Comparison of ENCODE assay signal across 8 cellular contexts in the genomic region with DNA sequence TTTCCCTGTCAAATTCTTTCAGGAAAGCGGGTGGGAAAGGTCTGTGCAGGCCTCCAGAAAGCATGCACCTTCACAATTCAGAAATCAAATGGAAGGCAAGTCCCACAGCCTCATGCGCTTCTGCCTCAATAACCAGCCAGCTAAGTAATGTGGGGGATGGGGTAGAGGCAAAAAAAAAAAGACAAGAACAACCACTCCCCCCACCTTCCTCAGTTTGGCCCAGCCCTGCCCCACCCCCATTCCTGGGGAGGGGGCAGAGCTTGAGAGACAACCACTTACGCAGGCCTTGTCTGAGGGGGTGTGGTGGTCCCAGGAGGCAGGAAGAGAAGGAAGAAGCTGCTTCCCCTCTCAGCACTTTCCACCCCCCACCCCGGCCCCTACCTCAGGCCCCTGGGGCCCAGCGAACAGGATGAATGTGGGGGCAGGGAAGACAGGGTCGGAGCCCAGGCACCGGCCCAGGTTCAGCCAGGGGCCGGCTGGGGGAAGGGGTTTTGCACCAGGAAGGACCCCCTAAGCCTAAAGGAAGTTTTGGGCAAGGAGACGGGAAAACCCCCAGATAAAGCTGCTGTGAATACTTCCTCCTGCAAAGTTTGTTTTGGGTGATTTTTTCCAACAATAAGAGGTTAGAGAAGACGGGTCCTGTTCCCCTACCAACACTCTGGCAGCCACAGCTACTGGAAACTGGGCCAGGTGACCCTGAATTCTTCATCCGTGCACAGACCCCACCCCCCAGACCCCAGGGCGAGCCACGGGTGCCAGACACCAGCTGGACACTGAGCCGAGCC. TPM values are rescaled to one million over a fixed set of nuclear protein-coding genes. Genes with fewer than 3 reads are reported as not detected.
DNase-seq lines count a peak whose midpoint lies in the region; ATAC-seq and TF ChIP-seq lines count a peak whose summit lies in the region.

No MANE protein-coding gene starts in this region.

- POLR2A ChIA-PET in CD4-positive, alpha-beta T cell (lab: Charles Lee) = interaction anchor here (1.7 to 1.9 kb wide), 2 partner anchors 26 to 96 kb away, joined by 7 to 8 read pairs; no protein-coding TSS in a partner anchor

- CTCF ChIA-PET in CD4-positive, alpha-beta T cell (lab: Charles Lee) = interaction anchor here (0.9 to 2.3 kb wide), 2 partner anchors 16 to 26 kb away, joined by 3 to 11 read pairs; partner anchors contain the start of gene P3H4

- intact Hi-C loops in CD4-positive, alpha-beta T cell (cut with DNase I, micrococcal nuclease) = loop anchor here in 1 of 2 experiments (5.0 kb wide), 1 partner anchor 48 kb away; no protein-coding TSS in a partner anchor

- peaks cover 39% of the 10 kb centered on the region for H3K27me3 Mint-ChIP-seq in CD4-positive, alpha-beta T cell
- H3K27me3 Mint-ChIP-seq in neural crest cell (ENCODE audit: low read depth) = peaks cover 29% of the 10 kb centered on the region

- no peak for TF ChIP-seq CTCF in CD4-positive, alpha-beta T cell (IDR thresholded peaks at IDR 0.05)
- TF ChIP-seq CTCF in neural crest cell (conservative IDR thresholded peaks at IDR 0.05) = no peak

- ATAC-seq in CD4-positive, alpha-beta T cell (ENCODE audit: poor library complexity) = no peak
- no peak for ATAC-seq in GM21390 (IDR thresholded peaks at IDR 0.05; ENCODE audit: unreplicated experiment)
- ATAC-seq in GM19455 (IDR thresholded peaks at IDR 0.05; ENCODE audit: unreplicated experiment) = no peak

- peaks cover 29% of the 10 kb centered on the region for H3K27me3 ChIP-seq in CD4-positive, alpha-beta T cell (ENCODE audit: control insufficient read depth, insufficient read depth, low read length)

- H3K36me3 Mint-ChIP-seq in CD4-positive, alpha-beta T cell (ENCODE audit: low read depth) = no peaks in the 10 kb centered on the region
- H3K36me3 Mint-ChIP-seq in neural crest cell (ENCODE audit: low read depth) = no peaks in the 10 kb centered on the region

- H3K4me1 Mint-ChIP-seq in CD4-positive, alpha-beta T cell (ENCODE audit: low read depth) = peaks cover 33% of the 10 kb centered on the region
- peaks cover 34% of the 10 kb centered on the region for H3K4me1 Mint-ChIP-seq in neural crest cell

- H3K4me3 Mint-ChIP-seq in CD4-positive, alpha-beta T cell = peak overlapping the region; percentile 82
- peak overlapping the region; percentile 78 for H3K4me3 Mint-ChIP-seq in neural crest cell

- H3K9me3 Mint-ChIP-seq in CD4-positive, alpha-beta T cell = no peaks in the 10 kb centered on the region
- H3K9me3 Mint-ChIP-seq in neural crest cell = no peaks in the 10 kb centered on the region

- no peak overlapping the region for H3K27ac ChIP-seq in CD4-positive, alpha-beta T cell (ENCODE audit: low read depth, low read length)
- H3K27ac ChIP-seq in epithelial cell of prostate = peak overlapping the region; percentile 100

- no peak overlapping the region for H3K27ac Mint-ChIP-seq in CD4-positive, alpha-beta T cell
- H3K27ac Mint-ChIP-seq in neural crest cell (ENCODE audit: unreplicated experiment) = no peak overlapping the region

- no peak for DNase-seq in CD4-positive, alpha-beta T cell
- DNase-seq in OCI-M2 (lab: John Stamatoyannopoulos, UW; ENCODE audit: unreplicated experiment) (peak; percentile 50), epithelial cell of prostate (ENCODE audit: low read depth, low spot score) (no peak), neural crest cell (ENCODE audit: low read depth, low spot score) (no peak), inferior parietal cortex (ENCODE audit: extremely low spot score) (no peak), NCI-H1092 (lab: John Stamatoyannopoulos, UW) (no peak)

- H3K9me3 ChIP-seq in CD4-positive, alpha-beta T cell (ENCODE audit: control insufficient read depth, low read length) = no peaks in the 10 kb centered on the region

RNA-seq across cellular contexts. Expression of gene JUP, which starts 1.2 kb away (rescaled TPM):
- 1 to 10 TPM in 1 of 2 experiments, under 1 TPM in 1; 0.88 to 1.1 TPM for total RNA-seq in CD4-positive, alpha-beta T cell
- 20.6 and 23.5 TPM in 2 replicates for total RNA-seq in neural crest cell

RNA-seq across cellular contexts. Expression of gene P3H4, which starts 26.5 kb away (rescaled TPM):
- 1 to 10 TPM; 1.3 to 2.3 TPM for total RNA-seq in CD4-positive, alpha-beta T cell
- total RNA-seq in neural crest cell = 40.3 and 42.3 TPM in 2 replicates

RNA-seq across cellular contexts. Expression of gene FKBP10, which starts 27.5 kb away (rescaled TPM):
- total RNA-seq in CD4-positive, alpha-beta T cell = not detected
- 259 and 262 TPM in 2 replicates for total RNA-seq in neural crest cell

RNA-seq across cellular contexts. Expression of gene NT5C3B, which starts 50.7 kb away (rescaled TPM):
- 10 to 100 TPM; 25.7 to 29.7 TPM for total RNA-seq in CD4-positive, alpha-beta T cell
- 120 and 123 TPM in 2 replicates for total RNA-seq in neural crest cell

RNA-seq across cellular contexts. Expression of gene HAP1, which starts 50.8 kb away (rescaled TPM):
- total RNA-seq in CD4-positive, alpha-beta T cell = under 1 TPM in 1 of 2 experiments, not detected in 1; 0.11 TPM
- 1.5 and 1.6 TPM in 2 replicates for total RNA-seq in neural crest cell

Comparison
In these comparisons a context has a peak if more than half of its experiments do, and no peak if none do; other contexts are left out.
1. RNA of gene JUP, which starts 1.2 kb away (total RNA-seq): 20.6 to 23.5 TPM in neural crest cell; 0.88 to 1.1 TPM in CD4-positive, alpha-beta T cell; every median in the first group is over 10 times any median in the second.
2. RNA of gene P3H4, which starts 26.5 kb away (total RNA-seq): 40.3 to 42.3 TPM in neural crest cell; 1.3 to 2.3 TPM in CD4-positive, alpha-beta T cell; every median in the first group is over 10 times any median in the second.
3. RNA of gene FKBP10, which starts 27.5 kb away (total RNA-seq): 259 to 262 TPM in neural crest cell; not detected in CD4-positive, alpha-beta T cell; every median in the first group is over 100 times any median in the second.